Comparison of ENCODE assay signal across 8 cellular contexts in genomic region chr6:142927904-142928303, GRCh38. TPM values are rescaled to one million over a fixed set of nuclear protein-coding genes. Genes with fewer than 3 reads are reported as not detected.
DNase-seq lines count a peak whose midpoint lies in the region; ATAC-seq and TF ChIP-seq lines count a peak whose summit lies in the region.

No MANE protein-coding gene starts in this region.

- H3K27me3 ChIP-seq in esophagus squamous epithelium: no peaks in the 10 kb centered on the region

- intact Hi-C loops in esophagus squamous epithelium (cut with DNase I): no loop called here

- no peaks in the 10 kb centered on the region for H3K9me3 ChIP-seq in esophagus squamous epithelium

- TF ChIP-seq POLR2A in esophagus squamous epithelium (IDR thresholded peaks at IDR 0.05): no peak

- H3K4me3 Mint-ChIP-seq in activated CD4-positive, alpha-beta T cell treated with anti-CD3 and anti-CD28 coated beads, Interleukin-2, amount 10 ng/mL, durations not matched to agents 7 days and 5 days: peak overlapping the region; percentile 89
- H3K4me3 Mint-ChIP-seq in T-cell: peak overlapping the region; percentile 88 to 96 (median 91)
- peak overlapping the region; percentile 87 to 88 for H3K4me3 Mint-ChIP-seq in stimulated activated naive B cell treated with anti-CD40 and anti-IgM and Interleukin-4, amounts not matched to agents 10 μg/mL and 1 μg/mL and 100 μg/mL, for 72 hours

- H3K9me3 Mint-ChIP-seq in activated CD4-positive, alpha-beta T cell treated with anti-CD3 and anti-CD28 coated beads, Interleukin-2, amount 10 ng/mL, durations not matched to agents 7 days and 5 days: no peaks in the 10 kb centered on the region
- H3K9me3 Mint-ChIP-seq in T-cell: no peaks in the 10 kb centered on the region
- H3K9me3 Mint-ChIP-seq in stimulated activated naive B cell treated with anti-CD40 and anti-IgM and Interleukin-4, amounts not matched to agents 10 μg/mL and 1 μg/mL and 100 μg/mL, for 72 hours: no peaks in the 10 kb centered on the region

- CTCF ChIA-PET in activated CD4-positive, alpha-beta T cell treated with anti-CD3 and anti-CD28 coated beads, Interleukin-2, amount 10 ng/mL, durations not matched to agents 7 days and 5 days (lab: Charles Lee): interaction anchor here (0.6 to 1.4 kb wide), 4 partner anchors 11 to 91 kb away, joined by 3 to 4 read pairs (median 4); no protein-coding TSS in a partner anchor
- CTCF ChIA-PET in T-cell (lab: Charles Lee): interaction anchor here (0.6 to 3.4 kb wide), 6 partner anchors 9 to 24 kb away, joined by 3 to 16 read pairs (median 4); no protein-coding TSS in a partner anchor

- DNase-seq in activated CD4-positive, alpha-beta T cell treated with anti-CD3 and anti-CD28 coated beads, Interleukin-2, amount 10 ng/mL, durations not matched to agents 7 days and 5 days: peak; percentile 46
- DNase-seq in activated CD4-positive, alpha-beta T cell treated with anti-CD3 and anti-CD28 coated beads, Interleukin-2, amount 50 U/mL, for 4 hours: no peak
- DNase-seq in T-cell (peak in 15 of 34 experiments; percentile 12 to 48 (median 29)), esophagus squamous epithelium (lab: John Stamatoyannopoulos, UW) (no peak)
- no peak for DNase-seq in stimulated activated naive B cell treated with anti-CD40 and anti-IgM and Interleukin-4, amounts not matched to agents 10 μg/mL and 1 μg/mL and 100 μg/mL, for 72 hours

- peak overlapping the region; percentile 98 for H3K27ac Mint-ChIP-seq in activated CD4-positive, alpha-beta T cell treated with anti-CD3 and anti-CD28 coated beads, Interleukin-2, amount 10 ng/mL, durations not matched to agents 7 days and 5 days
- peak overlapping the region; percentile 95 to 98 for H3K27ac Mint-ChIP-seq in T-cell
- H3K27ac Mint-ChIP-seq in stimulated activated naive B cell treated with anti-CD40 and anti-IgM and Interleukin-4, amounts not matched to agents 10 μg/mL and 1 μg/mL and 100 μg/mL, for 72 hours: peak overlapping the region; percentile 25

- peaks cover 27% of the 10 kb centered on the region for H3K36me3 Mint-ChIP-seq in activated CD4-positive, alpha-beta T cell treated with anti-CD3 and anti-CD28 coated beads, Interleukin-2, amount 10 ng/mL, durations not matched to agents 7 days and 5 days (ENCODE audit: low read depth)
- H3K36me3 Mint-ChIP-seq in T-cell: no peaks in the 10 kb centered on the region
- H3K36me3 Mint-ChIP-seq in stimulated activated naive B cell treated with anti-CD40 and anti-IgM and Interleukin-4, amounts not matched to agents 10 μg/mL and 1 μg/mL and 100 μg/mL, for 72 hours: peaks cover 0 to 3% of the 10 kb centered on the region in 2 donors

- POLR2A ChIA-PET in activated CD4-positive, alpha-beta T cell treated with anti-CD3 and anti-CD28 coated beads, Interleukin-2, amount 10 ng/mL, durations not matched to agents 7 days and 5 days (lab: Charles Lee): no interaction called here
- POLR2A ChIA-PET in T-cell (lab: Charles Lee): interaction anchor here (0.6 to 1.8 kb wide), 9 partner anchors 10 to 26 kb away, joined by 3 to 8 read pairs (median 3); partner anchors contain the start of gene HIVEP2 (in 2 of the 2)

- H3K27me3 Mint-ChIP-seq in activated CD4-positive, alpha-beta T cell treated with anti-CD3 and anti-CD28 coated beads, Interleukin-2, amount 10 ng/mL, durations not matched to agents 7 days and 5 days: no peaks in the 10 kb centered on the region
- no peaks in the 10 kb centered on the region for H3K27me3 Mint-ChIP-seq in T-cell
- no peaks in the 10 kb centered on the region for H3K27me3 Mint-ChIP-seq in stimulated activated naive B cell treated with anti-CD40 and anti-IgM and Interleukin-4, amounts not matched to agents 10 μg/mL and 1 μg/mL and 100 μg/mL, for 72 hours

- H3K36me3 ChIP-seq in esophagus squamous epithelium: no peaks in the 10 kb centered on the region

- peaks cover 0 to 34% (median 10%) of the 10 kb centered on the region in 3 donors for H3K4me1 ChIP-seq in esophagus squamous epithelium

- TF ChIP-seq CTCF in esophagus squamous epithelium (IDR thresholded peaks at IDR 0.05): no peak

- 50 to 73% methylated on average over 5 of the region's 5 CpGs for WGBS in esophagus squamous epithelium, 2 donors

- ATAC-seq in T-cell (replicated peaks in 1 of 4) (peak in 3 of 4 experiments; percentile 31 to 35 (median 35)), GM19467 (IDR thresholded peaks at IDR 0.05; ENCODE audit: unreplicated experiment) (no peak), HG03159 (IDR thresholded peaks at IDR 0.05; ENCODE audit: unreplicated experiment) (no peak), HG02642 (IDR thresholded peaks at IDR 0.05; ENCODE audit: poor library complexity, unreplicated experiment) (no peak)
- no peak for ATAC-seq in stimulated activated naive B cell treated with anti-CD40 and anti-IgM and Interleukin-4, amounts not matched to agents 10 μg/mL and 1 μg/mL and 100 μg/mL, for 72 hours (replicated peaks)

- H3K4me3 ChIP-seq in esophagus squamous epithelium: peak overlapping the region in 2 of 4 donors; percentile 55 to 85

- peak overlapping the region in 3 of 4 donors; percentile 80 to 96 (median 90) for H3K27ac ChIP-seq in esophagus squamous epithelium

- H3K4me1 Mint-ChIP-seq in activated CD4-positive, alpha-beta T cell treated with anti-CD3 and anti-CD28 coated beads, Interleukin-2, amount 10 ng/mL, durations not matched to agents 7 days and 5 days: peaks cover 55% of the 10 kb centered on the region
- H3K4me1 Mint-ChIP-seq in T-cell: peaks cover 60 to 76% (median 71%) of the 10 kb centered on the region in 3 donors
- H3K4me1 Mint-ChIP-seq in stimulated activated naive B cell treated with anti-CD40 and anti-IgM and Interleukin-4, amounts not matched to agents 10 μg/mL and 1 μg/mL and 100 μg/mL, for 72 hours: peaks cover 25 to 57% of the 10 kb centered on the region in 2 donors

RNA-seq across cellular contexts. Expression of gene HIVEP2, which starts 17.1 kb away (rescaled TPM):
- 10 to 100 TPM; 30.2 to 35.4 TPM for total RNA-seq in activated CD4-positive, alpha-beta T cell treated with anti-CD3 and anti-CD28 coated beads, Interleukin-2, amount 10 ng/mL, durations not matched to agents 7 days and 5 days
- total RNA-seq in T-cell: 10 to 100 TPM; 71.4 to 81.4 (median 75.2) TPM
- total RNA-seq in esophagus squamous epithelium: 10 to 100 TPM in 3 of 4 donors, 1 to 10 TPM in 1; 8.6 to 19.3 (median 12.7) TPM

Comparison
In these comparisons a context has a peak if more than half of its experiments do, and no peak if none do; other contexts are left out.
1. H3K27ac Mint-ChIP-seq: peak in every context shown above with its lines; median percentile 98 in activated CD4-positive, alpha-beta T cell treated with anti-CD3 and anti-CD28 coated beads, Interleukin-2, amount 10 ng/mL, durations not matched to agents 7 days and 5 days; 96 in T-cell; 25 in stimulated activated naive B cell treated with anti-CD40 and anti-IgM and Interleukin-4, amounts not matched to agents 10 μg/mL and 1 μg/mL and 100 μg/mL, for 72 hours.
2. ATAC-seq: peak in T-cell (3 of 4); none in stimulated activated naive B cell treated with anti-CD40 and anti-IgM and Interleukin-4, amounts not matched to agents 10 μg/mL and 1 μg/mL and 100 μg/mL, for 72 hours (0 of 2), GM19467 (single experiment), HG03159 (single experiment) and HG02642 (single experiment).
3. Peak in every context shown above with its lines, with median percentiles within 50 percentile points of each other: H3K4me3 Mint-ChIP-seq.